ENCODE assay signal across 27 cellular contexts in genomic region chr5:14489643-14490042, GRCh38.
A peak's percentile ranks its signal among the peaks of the same experiment; 100 is the strongest.
DNase-seq lines count a peak whose midpoint lies in the region; ATAC-seq and TF ChIP-seq lines count a peak whose summit lies in the region.
"Had no signal": no experiment of that assay in that cellular context is flagged by ENCODE, and none has a peak within 500 bp of the region (broad histone marks: within the 10 kb centered on the region; RNA-seq: fewer than 3 reads in every experiment).

No MANE protein-coding gene starts in this region.

- H3K36me3 ChIP-seq in left ventricle myocardium inferior (peaks cover 98% of the 10 kb centered on the region), right atrium auricular region (peaks cover 81% of the 10 kb centered on the region), upper lobe of right lung (peaks cover 93% of the 10 kb centered on the region)

- H3K4me1 ChIP-seq in left ventricle myocardium inferior (peaks cover 34% of the 10 kb centered on the region), right atrium auricular region (peaks cover 0 to 18% of the 10 kb centered on the region in 2 donors), upper lobe of right lung (no peaks in the 10 kb centered on the region)
- H3K4me1 ChIP-seq: A549, ascending aorta, tibial artery had no signal

- H3K4me3 ChIP-seq in left ventricle myocardium inferior (no peak overlapping the region), right atrium auricular region (no peak overlapping the region), upper lobe of right lung (no peak overlapping the region)
- H3K4me3 ChIP-seq: A549, ascending aorta, cardiac muscle cell, coronary artery, mucosa of descending colon, psoas muscle, tibial artery had no signal

- in situ Hi-C loops in GM13976 (cut with MboI; ENCODE audit: low sequenced_read_pairs, unreplicated experiment) = no loop called here

- H3K27ac ChIP-seq in left ventricle myocardium inferior (replicated peaks) (peak overlapping the region; percentile 60), right atrium auricular region (no peak overlapping the region), upper lobe of right lung (no peak overlapping the region)
- H3K27ac ChIP-seq: A549, ascending aorta, cardiac muscle cell, psoas muscle, tibial artery had no signal

- H3K27me3 ChIP-seq in left ventricle myocardium inferior (ENCODE audit: low read depth) = no peaks in the 10 kb centered on the region
- no peaks in the 10 kb centered on the region for H3K27me3 ChIP-seq in right atrium auricular region
- no peaks in the 10 kb centered on the region for H3K27me3 ChIP-seq in upper lobe of right lung
- H3K27me3 ChIP-seq: ascending aorta, cardiac muscle cell, tibial artery had no signal

- no peak for DNase-seq in left ventricle myocardium inferior
- no peak for DNase-seq in right atrium auricular region (ENCODE audit: low spot score)
- peak; percentile 16 for DNase-seq in NOMO-1 treated with dmso at 0.1 percent for 144 hours (lab: John Stamatoyannopoulos, UW; ENCODE audit: unreplicated experiment)
- no peak for DNase-seq in upper lobe of right lung
- no peak for DNase-seq in GM13976 (ENCODE audit: low spot score)
- DNase-seq in NCI-H526 (lab: John Stamatoyannopoulos, UW) = no peak
- DNase-seq: activated CD4-positive, alpha-beta T cell treated with anti-CD3 and anti-CD28 coated beads, Interleukin-2, amount 50 U/mL, for 1 hour; activated CD4-positive, CD25-positive, alpha-beta regulatory T cell; activated T-cell treated with anti-CD3 and anti-CD28 coated beads, Interleukin-2, amount 50 U/mL, for 1 hour; AML-193; DMS 273 treated with DMSO at 0.1 percent for 48 hours; effector memory CD8-positive, alpha-beta T cell; natural killer cell; NCI-H1417; NCI-H2081 treated with DMSO at 0.1 percent for 48 hours; NCI-H2227 treated with DMSO at 0.1 percent for 48 hours; NCI-H69; psoas muscle; stimulated activated CD4-positive, alpha-beta T cell treated with anti-CD3 and anti-CD28 coated beads, Interleukin-4, amount 100 ng/mL, for 4 hours; tibial artery had no signal

- TF ChIP-seq CTCF in left ventricle myocardium inferior (IDR thresholded peaks at IDR 0.05; ENCODE audit: borderline replicate concordance) (no peak), right atrium auricular region (IDR thresholded peaks at IDR 0.05) (no peak), upper lobe of right lung (IDR thresholded peaks at IDR 0.05) (no peak), GM13976 (IDR thresholded peaks at IDR 0.05; ENCODE audit: borderline replicate concordance, control extremely low read depth, extremely low read depth, insufficient read depth, missing control alignments) (no peak)

- ATAC-seq in esophagus mucosa (peak; percentile 56), upper lobe of right lung (peak; percentile 18), HG03442 (IDR thresholded peaks at IDR 0.05; ENCODE audit: unreplicated experiment) (no peak)
- ATAC-seq: A549; effector memory CD8-positive, alpha-beta T cell; natural killer cell had no signal

- H3K9me3 ChIP-seq in left ventricle myocardium inferior (replicated peaks) (no peaks in the 10 kb centered on the region), right atrium auricular region (no peaks in the 10 kb centered on the region), upper lobe of right lung (no peaks in the 10 kb centered on the region)
- H3K9me3 ChIP-seq: A549, ascending aorta, mucosa of descending colon, psoas muscle, tibial artery had no signal

- intact Hi-C loops in left ventricle myocardium inferior (cut with micrococcal nuclease) = no loop called here
- intact Hi-C loops in upper lobe of right lung (cut with DNase I) = no loop called here
